Comparison of ENCODE assay signal across 24 cellular contexts in genomic region chr12:113427882-113428281, GRCh38. TPM values are rescaled to one million over a fixed set of nuclear protein-coding genes. Genes with fewer than 3 reads are reported as not detected.
"Had no signal": no experiment of that assay in that cellular context is flagged by ENCODE, and none has a peak within 500 bp of the region (broad histone marks: within the 10 kb centered on the region; RNA-seq: fewer than 3 reads in every experiment).

No MANE protein-coding gene starts in this region.

- H3K4me3 Mint-ChIP-seq: IgD-negative memory B cell had no signal

- H3K9me3 ChIP-seq: SJSA1 had no signal

- H3K36me3 Mint-ChIP-seq: IgD-negative memory B cell had no signal

- H3K36me3 ChIP-seq: SJSA1 had no signal

- H3K27ac ChIP-seq: SJSA1, SK-N-MC had no signal

- H3K27ac Mint-ChIP-seq: IgD-negative memory B cell had no signal

- H3K4me3 ChIP-seq: SJSA1, SK-N-MC had no signal

- H3K27me3 ChIP-seq: SJSA1 had no signal

- DNase-seq: KBM-7, MV-4-11, NCI-H1048, NCI-H1105, NCI-H1417, NCI-H1436 treated with DMSO at 0.1 percent for 48 hours, NCI-H1694, NCI-H187 treated with DMSO at 0.1 percent for 48 hours, NCI-H2029 treated with DMSO at 0.1 percent for 48 hours, NCI-H2107, NCI-H2227 treated with DMSO at 0.1 percent for 48 hours, NCI-H524 treated with DMSO at 0.1 percent for 48 hours, NCI-H69, NCI-H774, Right ventricle myocardium superior, RPMI8226, SIG-M5 had no signal

- FAIRE-seq: HTR-8/SVneo, RCC 7860 had no signal

RNA-seq across cellular contexts. Expression of gene SDS, which starts 24.2 kb away (rescaled TPM):
- total RNA-seq: LHCN-M2, MCF 10A, Right ventricle myocardium superior, SJSA1 had no signal
- polyA plus RNA-seq: IgD-negative memory B cell had no signal

RNA-seq across cellular contexts. Expression of gene LHX5, which starts 43.8 kb away (rescaled TPM):
- total RNA-seq: LHCN-M2, MCF 10A, Right ventricle myocardium superior, SJSA1 had no signal
- polyA plus RNA-seq: IgD-negative memory B cell had no signal
